ENCODE assay signal across 8 cellular contexts in genomic region chr19:1269065-1269477, GRCh38. TPM values are rescaled to one million over a fixed set of nuclear protein-coding genes. Genes with fewer than 3 reads are reported as not detected.
DNase-seq lines count a peak whose midpoint lies in the region; ATAC-seq and TF ChIP-seq lines count a peak whose summit lies in the region.

Gene CIRBP, plus strand, starts transcription at chr19:1269332. Its CDS starts 1,602 bp downstream, at chr19:1270934.

- peak within 1 kb of the TSS; percentile 32; the same call in 1 of the 2 replicates for H2BK120ac ChIP-seq in IMR-90 (ENCODE audit: low read depth, low read length)

- H3K4me3 Mint-ChIP-seq in endothelial cell (ENCODE audit: unreplicated experiment): peak within 1 kb of the TSS; percentile 94

- BruUV-seq in IMR-90 (replicated peaks; lab: Mats Ljungman, UMichigan) (no TSS peak), OCI-LY7 (replicated peaks; lab: Mats Ljungman, UMichigan) (no TSS peak)

- H3K56ac ChIP-seq in IMR-90 (ENCODE audit: extremely low read depth, insufficient read depth, low read length): peak within 1 kb of the TSS; percentile 92

- TF ChIP-seq POLR2A in IMR-90 (IDR thresholded peaks at IDR 0.05; ENCODE audit: low read depth, low read length): peak; percentile 99

- H2AK5ac ChIP-seq in IMR-90 (ENCODE audit: low read depth, low read length): peak within 1 kb of the TSS; percentile 97

- H3K4me1 Mint-ChIP-seq in endothelial cell (ENCODE audit: unreplicated experiment): peaks cover 41% of the 10 kb centered on the region

- no peaks in the 10 kb centered on the region for H3K27me3 ChIP-seq in IMR-90 (ENCODE audit: control insufficient read depth, insufficient read depth, low read length)

- peaks cover 33% of the 10 kb centered on the region for H3K36me3 ChIP-seq in IMR-90 (ENCODE audit: control insufficient read depth, insufficient read depth, low read length)
- peaks cover 48% of the 10 kb centered on the region for H3K36me3 ChIP-seq in OCI-LY7 (ENCODE audit: insufficient read depth, low read length)

- 0% methylated on average over 18 of the region's 50 CpGs; no CpG with 5 or more reads in 1 of the 2 experiments for WGBS in IMR-90 (ENCODE audit: extremely low coverage in 2 of 2, insufficient read length in 1 of 2), 2 experiments

- peak within 1 kb of the TSS; percentile 91 for H3K27ac Mint-ChIP-seq in endothelial cell (ENCODE audit: unreplicated experiment)

- H4K20me1 ChIP-seq in IMR-90 (ENCODE audit: insufficient read depth, low read length) (peaks cover 60% of the 10 kb centered on the region), OCI-LY7 (ENCODE audit: insufficient read depth, low read length) (peaks cover 3% of the 10 kb centered on the region; the same call in 1 of the 2 replicates)

- peak within 1 kb of the TSS; percentile 94 for H2AK9ac ChIP-seq in IMR-90 (replicated peaks; ENCODE audit: low read depth, low read length, poor library complexity)

- H2BK20ac ChIP-seq in IMR-90 (ENCODE audit: low read depth, low read length): no peak within 1 kb of the TSS

- peak within 1 kb of the TSS; percentile 5; the same call in 1 of the 3 replicates for H2BK15ac ChIP-seq in IMR-90 (ENCODE audit: low read depth, low read length)

- CTCF ChIA-PET in IMR-90 (lab: Yijun Ruan, JAX): interaction anchor here (1.5 to 1.7 kb wide), 2 partner anchors 11 to 25 kb away, joined by 8 to 15 read pairs; no protein-coding TSS in a partner anchor
- CTCF ChIA-PET in OCI-LY7 (lab: Charles Lee; ENCODE audit: unreplicated experiment): interaction anchor here (0.5 to 2.1 kb wide), 3 partner anchors 25 to 260 kb away, joined by 3 to 16 read pairs (median 7); no protein-coding TSS in a partner anchor

- H3K9me3 Mint-ChIP-seq in endothelial cell (ENCODE audit: unreplicated experiment): no peaks in the 10 kb centered on the region

- peaks cover 24% of the 10 kb centered on the region for H3K27me3 Mint-ChIP-seq in endothelial cell (ENCODE audit: unreplicated experiment)

- H3K9me1 ChIP-seq in IMR-90 (ENCODE audit: insufficient read depth, low read length): peaks cover 8% of the 10 kb centered on the region

- no peak for TF ChIP-seq RAD21 in IMR-90 (IDR thresholded peaks at IDR 0.05; ENCODE audit: low read length)

- TF ChIP-seq CTCF in IMR-90 (conservative IDR thresholded peaks at IDR 0.05; ENCODE audit: low read depth, low read length) (no peak), OCI-LY7 (conservative IDR thresholded peaks at IDR 0.05; ENCODE audit: low read length) (no peak), endothelial cell (IDR thresholded peaks at IDR 0.05; ENCODE audit: unreplicated experiment) (peak; percentile 29)

- intact Hi-C loops in IMR-90 (cut with micrococcal nuclease): loop anchor here (1.0 kb wide), 1 partner anchor 20 kb away; no protein-coding TSS in a partner anchor
- intact Hi-C loops in OCI-LY7 (cut with micrococcal nuclease; ENCODE audit: unreplicated experiment): loop anchor here (5.0 to 10.0 kb wide), 2 partner anchors 244 to 378 kb away; partner anchors contain the start of genes CNN2, RNU6-2 and TMEM259

- ATAC-seq in GM21515 (IDR thresholded peaks at IDR 0.05; ENCODE audit: unreplicated experiment): peak; percentile 47
- peak; percentile 76 for ATAC-seq in IMR-90 (ENCODE audit: low read depth)

- in situ Hi-C loops in IMR-90 (cut with MboI; ENCODE audit: low sequenced_read_pairs): no loop called here

- peak within 1 kb of the TSS; percentile 89 for H2BK5ac ChIP-seq in IMR-90 (ENCODE audit: low read depth, low read length, poor library complexity, severe bottlenecking)

- dilution Hi-C loops in IMR-90 (cut with HindIII; ENCODE audit: low sequenced_read_pairs, unreplicated experiment): no loop called here

- peak; percentile 96 for DNase-seq in D341Med (ENCODE audit: low spot score)
- DNase-seq in IMR-90: peak; percentile 98
- DNase-seq in OCI-LY7 (ENCODE audit: low spot score): peak; percentile 99
- peak; percentile 99 for DNase-seq in activated CD8-positive, alpha-beta memory T cell treated with anti-CD3 and anti-CD28 coated beads, Interleukin-2, amount 50 U/mL, for 48 hours
- peak; percentile 99 for DNase-seq in endothelial cell (ENCODE audit: low spot score)
- DNase-seq in middle frontal gyrus (ENCODE audit: extremely low spot score, low spot score): peak; percentile 97
- peak; percentile 99 for DNase-seq in stimulated activated CD8-positive, alpha-beta memory T cell treated with anti-CD3 and anti-CD28 coated beads, Interleukin-2, amount 100 ng/mL, for 1 hour (ENCODE audit: low read depth in 2 of 2)

- H3K18ac ChIP-seq in IMR-90 (ENCODE audit: low read depth, low read length): peak within 1 kb of the TSS; percentile 75

- peak within 1 kb of the TSS; percentile 52 to 97 for H4K8ac ChIP-seq in IMR-90 (ENCODE audit: low read depth in 2 of 2, low read length in 2 of 2)

- peak within 1 kb of the TSS; percentile 50 for H4K5ac ChIP-seq in IMR-90 (ENCODE audit: low read depth, low read length)

- no peaks in the 10 kb centered on the region for H3K9me2 ChIP-seq in OCI-LY7 (ENCODE audit: insufficient read depth, low read length)

- peaks cover 15 to 69% of the 10 kb centered on the region in 2 experiments; a peak in 3 of 4 replicates for H3K79me1 ChIP-seq in IMR-90 (ENCODE audit: low read depth in 1 of 2, low read length in 2 of 2)

- peak within 1 kb of the TSS; percentile 98 for H4K91ac ChIP-seq in IMR-90 (ENCODE audit: insufficient read depth, low read depth, low read length)

- H3K27ac ChIP-seq in IMR-90 (ENCODE audit: insufficient read depth, low read length) (peak within 1 kb of the TSS; percentile 75), OCI-LY7 (ENCODE audit: low read depth, low read length, poor library complexity, severe bottlenecking) (peak within 1 kb of the TSS; percentile 69)

- H3K23ac ChIP-seq in IMR-90 (ENCODE audit: low read depth, low read length): peak within 1 kb of the TSS; percentile 86

- peaks cover 41% of the 10 kb centered on the region for H3K4me1 ChIP-seq in IMR-90 (ENCODE audit: control insufficient read depth, insufficient read depth, low read length)
- peaks cover 85% of the 10 kb centered on the region for H3K4me1 ChIP-seq in OCI-LY7 (ENCODE audit: insufficient read depth, low read length, poor library complexity, severe bottlenecking)

- H3K4me3 ChIP-seq in IMR-90 (ENCODE audit: insufficient read depth, low read depth, low read length) (peak within 1 kb of the TSS; percentile 68), OCI-LY7 (ENCODE audit: low read depth, low read length, poor library complexity, severe bottlenecking) (peak within 1 kb of the TSS; percentile 82)

- H2AFZ ChIP-seq in IMR-90 (replicated peaks; ENCODE audit: low read length, poor library complexity) (peak within 1 kb of the TSS; percentile 80), OCI-LY7 (ENCODE audit: low read length) (no peak within 1 kb of the TSS)

- peak within 1 kb of the TSS; percentile 99 for H3K14ac ChIP-seq in IMR-90 (replicated peaks; ENCODE audit: low read depth, low read length)

- H3K9me3 ChIP-seq in IMR-90 (ENCODE audit: control insufficient read depth, insufficient read depth, low read length) (no peaks in the 10 kb centered on the region), OCI-LY7 (ENCODE audit: low read length) (no peaks in the 10 kb centered on the region)

- H3K36me3 Mint-ChIP-seq in endothelial cell (ENCODE audit: low read depth, unreplicated experiment): peaks cover 30% of the 10 kb centered on the region

- H3K4me2 ChIP-seq in IMR-90 (ENCODE audit: low read depth, low read length): peak within 1 kb of the TSS; percentile 86
- peak within 1 kb of the TSS; percentile 100 for H3K4me2 ChIP-seq in OCI-LY7 (ENCODE audit: low read length)

- POLR2A ChIA-PET in IMR-90 (lab: Charles Lee; ENCODE audit: unreplicated experiment) (interaction anchor here (0.5 to 1.4 kb wide), 19 partner anchors 8 to 285 kb away, joined by 3 to 62 read pairs (median 4); partner anchors contain the start of genes ATP5F1D, GPX4 and WDR18), OCI-LY7 (lab: Charles Lee) (interaction anchor here (0.6 to 1.0 kb wide), 6 partner anchors 10 to 175 kb away, joined by 3 to 23 read pairs (median 6); partner anchors contain the start of gene GPX4)

- H3K79me2 ChIP-seq in OCI-LY7 (ENCODE audit: insufficient read depth, low read depth, low read length): peaks cover 43% of the 10 kb centered on the region

- peak within 1 kb of the TSS; percentile 99 for H3K4ac ChIP-seq in IMR-90 (ENCODE audit: low read depth, low read length)

- H3K9ac ChIP-seq in IMR-90 (ENCODE audit: low read depth, low read length): peak within 1 kb of the TSS; percentile 80

TF ChIP-seq in IMR-90, 13 proteins besides CTCF, POLR2A, EP300 and RAD21 (continues in another document):
- TF ChIP-seq USF2 (IDR thresholded peaks at IDR 0.05; ENCODE audit: low read depth, low read length) (no peak; the same call in none of the 2 replicates), BHLHE40 (IDR thresholded peaks at IDR 0.05; ENCODE audit: low read depth, low read length) (no peak), MAZ (IDR thresholded peaks at IDR 0.05; ENCODE audit: borderline replicate concordance, low read depth, low read length) (peak; percentile 95), NFE2L2 (IDR thresholded peaks at IDR 0.05; ENCODE audit: low read depth, low read length) (0 out of 2 replicates have a peak, but pooled peaks have one; percentile 4), RFX5 (IDR thresholded peaks at IDR 0.05; ENCODE audit: low read depth, low read length) (no peak), FOS (IDR thresholded peaks at IDR 0.05; ENCODE audit: low read depth, low read length) (no peak), CHD1 (IDR thresholded peaks at IDR 0.05; ENCODE audit: low read depth, low read length) (0 out of 2 replicates have a peak, but pooled peaks have one; percentile 39)

RNA-seq across cellular contexts. Expression of gene CIRBP, which starts in this region (rescaled TPM):
- 226 and 299 TPM in 2 replicates for total RNA-seq in IMR-90 (2012; rRNA removed)
- 405 and 542 TPM in 2 replicates for polyA plus RNA-seq in IMR-90 (2012; rRNA removed)
- 562 and 617 TPM in 2 replicates for polyA plus RNA-seq in IMR-90 (2012; cell fraction: cytosol; rRNA removed)
- polyA plus RNA-seq in IMR-90 (2012; cell fraction: nucleus; rRNA removed; ENCODE audit: low replicate concordance): 2,129 and 2,924 TPM in 2 replicates
- 278 and 287 TPM in 2 replicates for total RNA-seq in OCI-LY7 (2014; rRNA removed; shearing (Covaris generic))
- 309 and 321 TPM in 2 replicates for total RNA-seq in OCI-LY7 (2022)
- total RNA-seq in endothelial cell (ENCODE audit: unreplicated experiment): 315 TPM

Comparison
In these comparisons a context has a peak if more than half of its experiments do, and no peak if none do; other contexts are left out.
1. Peak in every context shown above with its lines: DNase-seq, ATAC-seq, H3K4me3 ChIP-seq and H3K27ac ChIP-seq.